Comparison of ENCODE assay signal across 17 cellular contexts in the genomic region with DNA sequence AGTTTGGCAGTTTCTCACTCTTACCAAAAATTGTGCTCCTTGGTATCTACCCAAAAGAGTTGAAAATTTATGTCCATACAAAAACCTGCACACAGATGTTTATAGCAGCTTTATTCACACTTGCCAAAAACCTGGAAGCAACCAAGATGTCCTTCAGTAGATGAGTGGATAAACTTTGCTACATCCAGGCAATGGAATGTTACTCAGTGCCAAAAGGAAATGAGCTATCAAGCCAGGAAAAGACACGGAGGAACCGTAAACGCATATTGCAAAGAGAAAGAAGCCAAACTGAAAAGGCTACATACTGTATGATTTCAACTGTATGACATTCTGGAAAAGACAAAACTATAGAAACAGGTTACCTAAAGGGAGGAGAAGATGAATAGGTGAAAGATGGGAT. TPM values are rescaled to one million over a fixed set of nuclear protein-coding genes. Genes with fewer than 3 reads are reported as not detected.
"Had no signal": no experiment of that assay in that cellular context is flagged by ENCODE, and none has a peak within 500 bp of the region (broad histone marks: within the 10 kb centered on the region; RNA-seq: fewer than 3 reads in every experiment).

No MANE protein-coding gene starts in this region.

- H3K9ac ChIP-seq: neural progenitor cell had no signal

- H3K27me3 ChIP-seq: colonic mucosa, gastrocnemius medialis, heart right ventricle, neural progenitor cell, tibial nerve had no signal

- H3K36me3 Mint-ChIP-seq: mesothelial cell of epicardium; neural progenitor cell; stimulated activated memory B cell treated with anti-CD40 and anti-IgM and Interleukin-4, amounts not matched to agents 10 μg/mL and 1 μg/mL and 100 μg/mL, for 72 hours had no signal

- H3K9me3 ChIP-seq: colonic mucosa, gastrocnemius medialis, lower lobe of right lung had no signal

- H3K36me3 ChIP-seq: colonic mucosa, gastrocnemius medialis, heart right ventricle, lower lobe of right lung, neural progenitor cell, SJCRH30, tibial nerve had no signal

- H3K27ac Mint-ChIP-seq: mesothelial cell of epicardium; neural progenitor cell; stimulated activated memory B cell treated with anti-CD40 and anti-IgM and Interleukin-4, amounts not matched to agents 10 μg/mL and 1 μg/mL and 100 μg/mL, for 72 hours had no signal

- H3K4me1 ChIP-seq: colonic mucosa, gastrocnemius medialis, neural progenitor cell, tibial nerve had no signal

- H3K4me3 Mint-ChIP-seq: activated T-cell treated with anti-CD3 and anti-CD28 coated beads, Interleukin-2, amount 50 U/mL, for 4 hours; mesothelial cell of epicardium; neural progenitor cell; stimulated activated memory B cell treated with anti-CD40 and anti-IgM and Interleukin-4, amounts not matched to agents 10 μg/mL and 1 μg/mL and 100 μg/mL, for 72 hours had no signal

- H3K9me3 Mint-ChIP-seq: activated T-cell treated with anti-CD3 and anti-CD28 coated beads, Interleukin-2, amount 50 U/mL, for 4 hours; mesothelial cell of epicardium; stimulated activated memory B cell treated with anti-CD40 and anti-IgM and Interleukin-4, amounts not matched to agents 10 μg/mL and 1 μg/mL and 100 μg/mL, for 72 hours had no signal

- H3K27ac ChIP-seq: colonic mucosa, gastrocnemius medialis, lower lobe of right lung, neural progenitor cell, SJCRH30, tibial nerve had no signal

- ATAC-seq: gastrocnemius medialis had no signal

- H3K27me3 Mint-ChIP-seq: stimulated activated memory B cell treated with anti-CD40 and anti-IgM and Interleukin-4, amounts not matched to agents 10 μg/mL and 1 μg/mL and 100 μg/mL, for 72 hours had no signal

- DNase-seq: activated effector memory CD4-positive, alpha-beta T cell treated with Interleukin-2 at 50 U/mL for 16 hours; activated naive CD4-positive, alpha-beta T cell treated with anti-CD3 and anti-CD28 coated beads, Interleukin-2, amount 50 U/mL, for 16 hours; activated T-cell treated with anti-CD3 and anti-CD28 coated beads, Interleukin-2, amount 50 U/mL, for 4 hours; central memory CD4-positive, alpha-beta T cell; colonic mucosa; effector CD4-positive, alpha-beta T cell; gastrocnemius medialis; heart right ventricle; left cardiac atrium; lower lobe of right lung; SJCRH30; substantia nigra had no signal

- H3K4me3 ChIP-seq: colonic mucosa, gastrocnemius medialis, heart right ventricle, lower lobe of right lung, neural progenitor cell, SJCRH30, tibial nerve had no signal

- H3K4me1 Mint-ChIP-seq: mesothelial cell of epicardium, neural progenitor cell had no signal

RNA-seq across cellular contexts. Expression of a gene that starts 36.1 kb away (rescaled TPM):
- total RNA-seq: gastrocnemius medialis, osteocyte, tibial nerve had no signal
